Comparison of ENCODE assay signal across 8 cellular contexts in genomic region chr1:2046225-2046917, GRCh38. TPM values are rescaled to one million over a fixed set of nuclear protein-coding genes. Genes with fewer than 3 reads are reported as not detected.
A peak's percentile ranks its signal among the peaks of the same experiment; 100 is the strongest.
DNase-seq lines count a peak whose midpoint lies in the region; ATAC-seq and TF ChIP-seq lines count a peak whose summit lies in the region.

No MANE protein-coding gene starts in this region.

- peak; percentile 93 for TF ChIP-seq RAD21 in Ishikawa (IDR thresholded peaks at IDR 0.05; ENCODE audit: low read depth)

- no peak for ATAC-seq in HG03571 (IDR thresholded peaks at IDR 0.05; ENCODE audit: unreplicated experiment)

- TF ChIP-seq EP300 in Ishikawa (IDR thresholded peaks at IDR 0.05; ENCODE audit: borderline replicate concordance) = no peak

- DNase-seq in Caki2 (ENCODE audit: low read depth) (peak; percentile 39), dermis microvascular lymphatic vessel endothelial cell (ENCODE audit: low read depth in 2 of 2) (peak; percentile 30 to 52), mesothelial cell of epicardium (ENCODE audit: low spot score in 2 of 2, unreplicated experiment in 2 of 2) (peak in 1 of 2 experiments; percentile 72), cortex of kidney (lab: John Stamatoyannopoulos, UW) (no peak), DMS79 (lab: John Stamatoyannopoulos, UW) (no peak)
- DNase-seq in T-helper 2 cell treated with Interferon-gamma antibody and Interleukin-4, amounts not matched to agents 5 μg/mL and 100 μg/mL, for 36 hours (ENCODE audit: low spot score) = peak; percentile 42

- peaks cover 9% of the 10 kb centered on the region for H3K4me1 Mint-ChIP-seq in T-helper 2 cell treated with Interferon-gamma antibody and Interleukin-4, amounts not matched to agents 5 μg/mL and 100 μg/mL, for 36 hours (ENCODE audit: low read depth)
- peaks cover 16% of the 10 kb centered on the region for H3K4me1 Mint-ChIP-seq in mesothelial cell of epicardium

- no peaks in the 10 kb centered on the region for H3K9me3 Mint-ChIP-seq in T-helper 2 cell treated with Interferon-gamma antibody and Interleukin-4, amounts not matched to agents 5 μg/mL and 100 μg/mL, for 36 hours
- H3K9me3 Mint-ChIP-seq in mesothelial cell of epicardium = no peaks in the 10 kb centered on the region

- no peaks in the 10 kb centered on the region for H3K36me3 Mint-ChIP-seq in T-helper 2 cell treated with Interferon-gamma antibody and Interleukin-4, amounts not matched to agents 5 μg/mL and 100 μg/mL, for 36 hours (ENCODE audit: low read depth)
- no peaks in the 10 kb centered on the region for H3K36me3 Mint-ChIP-seq in mesothelial cell of epicardium

- no peak overlapping the region for H3K4me3 Mint-ChIP-seq in T-helper 2 cell treated with Interferon-gamma antibody and Interleukin-4, amounts not matched to agents 5 μg/mL and 100 μg/mL, for 36 hours
- H3K4me3 Mint-ChIP-seq in mesothelial cell of epicardium = no peak overlapping the region

- H3K27ac Mint-ChIP-seq in T-helper 2 cell treated with Interferon-gamma antibody and Interleukin-4, amounts not matched to agents 5 μg/mL and 100 μg/mL, for 36 hours = no peak overlapping the region
- no peak overlapping the region for H3K27ac Mint-ChIP-seq in mesothelial cell of epicardium

- in situ Hi-C loops in Caki2 (cut with HindIII; ENCODE audit: low pct_unique_long_range_greater_than_20kb, low sequenced_read_pairs) = no loop called here

- peaks cover 35% of the 10 kb centered on the region for H3K27me3 Mint-ChIP-seq in T-helper 2 cell treated with Interferon-gamma antibody and Interleukin-4, amounts not matched to agents 5 μg/mL and 100 μg/mL, for 36 hours (ENCODE audit: low read depth)
- H3K27me3 Mint-ChIP-seq in mesothelial cell of epicardium (ENCODE audit: low read depth) = peaks cover 40% of the 10 kb centered on the region

- peak; percentile 33 for TF ChIP-seq CTCF in mesothelial cell of epicardium (IDR thresholded peaks at IDR 0.05; ENCODE audit: unreplicated experiment)

TF ChIP-seq in Ishikawa, 13 proteins besides CTCF, POLR2A, EP300 and RAD21:
- TF ChIP-seq TAF1 (IDR thresholded peaks at IDR 0.05; ENCODE audit: low read depth) (no peak), ZBTB7A (IDR thresholded peaks at IDR 0.05; ENCODE audit: low read depth) (no peak), MAX (IDR thresholded peaks at IDR 0.05) (no peak), TCF12 (IDR thresholded peaks at IDR 0.05; ENCODE audit: low read depth) (no peak), YY1 (IDR thresholded peaks at IDR 0.05; ENCODE audit: low read depth) (no peak)
TF ChIP-seq in Ishikawa: peak in this region for 0.

RNA-seq across cellular contexts. Expression of gene PRKCZ, which starts 3.8 kb away (rescaled TPM):
- total RNA-seq in Caki2 (2014; rRNA removed; shearing (Covaris generic); ENCODE audit: low replicate concordance) = 36.2 and 60.4 TPM in 2 replicates
- total RNA-seq in dermis microvascular lymphatic vessel endothelial cell (23.8 and 24.0 TPM in 2 replicates), mesothelial cell of epicardium (53.0 to 55.5 TPM (median 54.5 TPM) in 3 replicates)

RNA-seq across cellular contexts. Expression of gene GABRD, which starts 27.2 kb away (rescaled TPM):
- total RNA-seq in Caki2 (2014; rRNA removed; shearing (Covaris generic); ENCODE audit: low replicate concordance) = 0.74 TPM in 1 of 2 replicates, not detected in the other
- total RNA-seq in dermis microvascular lymphatic vessel endothelial cell (0.51 and 1.0 TPM in 2 replicates), mesothelial cell of epicardium (0.09 to 0.16 TPM (median 0.14 TPM) in 3 replicates)

RNA-seq across cellular contexts. Expression of gene CFAP74, which starts 42.8 kb away (rescaled TPM):
- not detected in 2 replicates for total RNA-seq in Caki2 (2014; rRNA removed; shearing (Covaris generic); ENCODE audit: low replicate concordance)
- total RNA-seq in dermis microvascular lymphatic vessel endothelial cell = not detected in 2 replicates
- 0.16 to 0.42 TPM (median 0.18 TPM) in 3 replicates for total RNA-seq in mesothelial cell of epicardium

Comparison
In these comparisons a context has a peak if more than half of its experiments do, and no peak if none do; other contexts are left out.
1. DNase-seq: peak in Caki2 (single experiment), T-helper 2 cell treated with Interferon-gamma antibody and Interleukin-4, amounts not matched to agents 5 μg/mL and 100 μg/mL, for 36 hours (single experiment) and dermis microvascular lymphatic vessel endothelial cell (2 of 2); none in cortex of kidney (single experiment) and DMS79 (single experiment).